17 cellular contexts compared by ENCODE assay signal in genomic region chr18:77037533-77037932, GRCh38.
DNase-seq lines count a peak whose midpoint lies in the region; ATAC-seq and TF ChIP-seq lines count a peak whose summit lies in the region.
"Had no signal": no experiment of that assay in that cellular context is flagged by ENCODE, and none has a peak within 500 bp of the region (broad histone marks: within the 10 kb centered on the region; RNA-seq: fewer than 3 reads in every experiment).

No MANE protein-coding gene starts in this region.

- ATAC-seq in natural killer cell treated with Interleukin-12 subunit alpha and Interleukin-12 subunit beta and Interleukin-15 and Interleukin-18, amount 100 ng/mL, for 72 hours = no peak
- ATAC-seq: PC-3 had no signal

- DNase-seq in Ammon's horn (ENCODE audit: low spot score) (peak; percentile 81), globus pallidus (ENCODE audit: low spot score) (peak; percentile 78), DMS 273 treated with DMSO at 0.1 percent for 48 hours (lab: John Stamatoyannopoulos, UW) (no peak), HAP-1 (ENCODE audit: low spot score in 2 of 2) (no peak), HuH-7 (ENCODE audit: low spot score) (no peak), neural progenitor cell (ENCODE audit: low spot score) (no peak)
- no peak for DNase-seq in CD8-positive, alpha-beta memory T cell
- DNase-seq in natural killer cell treated with Interleukin-12 subunit alpha and Interleukin-12 subunit beta and Interleukin-15 and Interleukin-18, amount 100 ng/mL, for 72 hours (ENCODE audit: low spot score) = no peak
- DNase-seq: AML-193; CD4-positive, CD25-positive, alpha-beta regulatory T cell; GOT3; Kasumi-1; NCI-H187 treated with DMSO at 0.1 percent for 48 hours; NCI-H2171; NCI-H446 treated with DMSO at 0.1 percent for 48 hours; NCI-H748 treated with DMSO at 0.1 percent for 48 hours; PC-3 had no signal

- no peak for TF ChIP-seq CTCF in neural progenitor cell (IDR thresholded peaks at IDR 0.05)

- H2AFZ ChIP-seq in neural progenitor cell (replicated peaks) = no peak overlapping the region

- peaks cover 63 to 78% (median 74%) of the 10 kb centered on the region in 3 donors for H3K4me1 Mint-ChIP-seq in CD8-positive, alpha-beta memory T cell
- peaks cover 51 to 61% of the 10 kb centered on the region in 2 donors for H3K4me1 Mint-ChIP-seq in natural killer cell treated with Interleukin-12 subunit alpha and Interleukin-12 subunit beta and Interleukin-15 and Interleukin-18, amount 100 ng/mL, for 72 hours (ENCODE audit: low read depth in 2 of 2)
- peaks cover 15% of the 10 kb centered on the region for H3K4me1 Mint-ChIP-seq in neural progenitor cell

- in situ Hi-C loops in HAP-1 (cut with MboI; ENCODE audit: low sequenced_read_pairs) = no loop called here

- CTCF ChIA-PET in CD8-positive, alpha-beta memory T cell (lab: Charles Lee) = interaction anchor here (0.9 kb wide), 1 partner anchor 18 kb away, joined by 3 read pairs; no protein-coding TSS in a partner anchor

- POLR2A ChIA-PET in CD8-positive, alpha-beta memory T cell (lab: Charles Lee) = no interaction called here

- H3K9ac ChIP-seq in neural progenitor cell = no peak overlapping the region

- no peaks in the 10 kb centered on the region for H3K9me3 ChIP-seq in CD8-positive, alpha-beta memory T cell (ENCODE audit: low read length)
- H3K9me3 ChIP-seq in HAP-1 (no peaks in the 10 kb centered on the region), neural progenitor cell (ENCODE audit: low read depth) (no peaks in the 10 kb centered on the region)

- peak overlapping the region in 7 of 8 donors; percentile 7 to 79 (median 46) for H3K27ac Mint-ChIP-seq in CD8-positive, alpha-beta memory T cell
- H3K27ac Mint-ChIP-seq in natural killer cell treated with Interleukin-12 subunit alpha and Interleukin-12 subunit beta and Interleukin-15 and Interleukin-18, amount 100 ng/mL, for 72 hours = peak overlapping the region; percentile 24 to 62
- H3K27ac Mint-ChIP-seq in neural progenitor cell = no peak overlapping the region

- no peak overlapping the region for H3K4me2 ChIP-seq in neural progenitor cell

- H3K27me3 Mint-ChIP-seq in CD8-positive, alpha-beta memory T cell = no peaks in the 10 kb centered on the region
- no peaks in the 10 kb centered on the region for H3K27me3 Mint-ChIP-seq in natural killer cell treated with Interleukin-12 subunit alpha and Interleukin-12 subunit beta and Interleukin-15 and Interleukin-18, amount 100 ng/mL, for 72 hours
- H3K27me3 Mint-ChIP-seq in neural progenitor cell (ENCODE audit: insufficient read depth, low read depth) = peaks cover 4% of the 10 kb centered on the region
- H3K27me3 Mint-ChIP-seq: CD4-positive, CD25-positive, alpha-beta regulatory T cell had no signal

- H3K9me3 Mint-ChIP-seq in CD8-positive, alpha-beta memory T cell = no peaks in the 10 kb centered on the region
- peaks cover 5% of the 10 kb centered on the region for H3K9me3 Mint-ChIP-seq in natural killer cell treated with Interleukin-12 subunit alpha and Interleukin-12 subunit beta and Interleukin-15 and Interleukin-18, amount 100 ng/mL, for 72 hours
- peaks cover 7% of the 10 kb centered on the region for H3K9me3 Mint-ChIP-seq in neural progenitor cell
- H3K9me3 Mint-ChIP-seq: CD4-positive, CD25-positive, alpha-beta regulatory T cell had no signal

- H3K36me3 ChIP-seq in CD8-positive, alpha-beta memory T cell (ENCODE audit: insufficient read depth, low read length) = no peaks in the 10 kb centered on the region
- H3K36me3 ChIP-seq in HAP-1 (replicated peaks) = no peaks in the 10 kb centered on the region
- no peaks in the 10 kb centered on the region for H3K36me3 ChIP-seq in neural progenitor cell

- peaks cover 37% of the 10 kb centered on the region for H3K4me1 ChIP-seq in CD8-positive, alpha-beta memory T cell (ENCODE audit: insufficient read depth, low read length)
- H3K4me1 ChIP-seq in HAP-1 = no peaks in the 10 kb centered on the region
- peaks cover 8% of the 10 kb centered on the region for H3K4me1 ChIP-seq in neural progenitor cell

- H3K4me3 ChIP-seq in CD8-positive, alpha-beta memory T cell (ENCODE audit: low read length) = no peak overlapping the region
- no peak overlapping the region for H3K4me3 ChIP-seq in HAP-1
- H3K4me3 ChIP-seq in neural progenitor cell = no peak overlapping the region

- no peaks in the 10 kb centered on the region for H3F3A ChIP-seq in neural progenitor cell (ENCODE audit: low read depth)

- H3K4me3 Mint-ChIP-seq in CD8-positive, alpha-beta memory T cell = peak overlapping the region in 1 of 7 donors; percentile 11
- H3K4me3 Mint-ChIP-seq in natural killer cell treated with Interleukin-12 subunit alpha and Interleukin-12 subunit beta and Interleukin-15 and Interleukin-18, amount 100 ng/mL, for 72 hours = no peak overlapping the region
- H3K4me3 Mint-ChIP-seq in neural progenitor cell = no peak overlapping the region
- H3K4me3 Mint-ChIP-seq: CD4-positive, CD25-positive, alpha-beta regulatory T cell had no signal

- H3K27me3 ChIP-seq in CD8-positive, alpha-beta memory T cell (ENCODE audit: insufficient read depth, low read length, poor library complexity, severe bottlenecking) = no peaks in the 10 kb centered on the region
- no peaks in the 10 kb centered on the region for H3K27me3 ChIP-seq in HAP-1 (ENCODE audit: low read depth)
- no peaks in the 10 kb centered on the region for H3K27me3 ChIP-seq in neural progenitor cell

- no peaks in the 10 kb centered on the region for H3K79me2 ChIP-seq in neural progenitor cell (ENCODE audit: low read depth)

- no peak overlapping the region for H3K27ac ChIP-seq in CD8-positive, alpha-beta memory T cell (ENCODE audit: low read depth, low read length)
- H3K27ac ChIP-seq in neural progenitor cell = no peak overlapping the region

- H4K20me1 ChIP-seq in neural progenitor cell (ENCODE audit: low read depth) = no peaks in the 10 kb centered on the region

- peaks cover 4 to 56% (median 8%) of the 10 kb centered on the region in 3 donors for H3K36me3 Mint-ChIP-seq in CD8-positive, alpha-beta memory T cell
- no peaks in the 10 kb centered on the region for H3K36me3 Mint-ChIP-seq in natural killer cell treated with Interleukin-12 subunit alpha and Interleukin-12 subunit beta and Interleukin-15 and Interleukin-18, amount 100 ng/mL, for 72 hours
- H3K36me3 Mint-ChIP-seq in neural progenitor cell = no peaks in the 10 kb centered on the region

Comparison
In these comparisons a context has a peak if more than half of its experiments do, and no peak if none do; other contexts are left out.
1. DNase-seq: peak in Ammon's horn (single experiment) and globus pallidus (single experiment); none in CD8-positive, alpha-beta memory T cell (0 of 5), natural killer cell treated with Interleukin-12 subunit alpha and Interleukin-12 subunit beta and Interleukin-15 and Interleukin-18, amount 100 ng/mL, for 72 hours (single experiment), DMS 273 treated with DMSO at 0.1 percent for 48 hours (single experiment), HAP-1 (0 of 2), HuH-7 (single experiment) and neural progenitor cell (single experiment).